Comparison of ENCODE assay signal across 1 cellular context in the genomic region with DNA sequence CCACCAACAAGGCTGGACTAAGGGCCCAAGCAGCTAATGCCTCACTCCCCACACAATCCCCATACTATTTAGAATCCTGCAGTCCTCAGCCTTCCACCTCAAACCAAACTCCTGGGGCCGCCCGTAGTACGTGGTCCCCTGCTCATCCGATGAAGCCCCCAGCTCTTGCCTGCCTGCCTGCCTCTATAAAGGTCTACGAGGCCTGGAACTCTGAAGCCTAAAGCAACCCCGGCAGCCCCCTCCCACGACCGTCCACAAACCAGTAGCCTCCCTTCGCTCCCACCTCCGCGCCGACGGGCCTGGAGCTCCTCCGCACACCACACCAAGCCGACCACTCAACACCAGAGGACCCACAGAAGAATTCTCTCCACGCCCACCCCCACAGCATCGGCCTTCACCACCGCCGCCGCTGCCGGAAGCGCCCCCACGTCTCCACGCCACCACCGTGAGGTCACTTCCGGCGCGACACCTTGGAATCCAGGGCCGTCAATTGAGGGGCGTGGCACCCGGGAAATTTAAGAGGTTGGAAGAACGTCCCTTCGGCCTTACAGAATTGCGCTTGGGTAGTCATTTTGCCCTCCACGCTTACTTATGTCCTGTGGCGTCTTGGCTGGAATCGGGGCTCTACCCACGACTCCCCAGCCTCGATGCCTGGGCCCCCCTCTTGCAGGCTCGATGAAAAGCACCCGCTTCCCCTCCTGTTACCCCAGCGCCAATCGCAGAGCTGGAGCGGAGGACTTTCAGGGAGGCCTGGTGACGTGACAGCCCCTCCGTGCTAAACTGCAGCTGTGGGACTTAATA.
A peak's percentile ranks its signal among the peaks of the same experiment; 100 is the strongest.
TF ChIP-seq lines count a peak whose summit lies in the region.

A gene with protein sequence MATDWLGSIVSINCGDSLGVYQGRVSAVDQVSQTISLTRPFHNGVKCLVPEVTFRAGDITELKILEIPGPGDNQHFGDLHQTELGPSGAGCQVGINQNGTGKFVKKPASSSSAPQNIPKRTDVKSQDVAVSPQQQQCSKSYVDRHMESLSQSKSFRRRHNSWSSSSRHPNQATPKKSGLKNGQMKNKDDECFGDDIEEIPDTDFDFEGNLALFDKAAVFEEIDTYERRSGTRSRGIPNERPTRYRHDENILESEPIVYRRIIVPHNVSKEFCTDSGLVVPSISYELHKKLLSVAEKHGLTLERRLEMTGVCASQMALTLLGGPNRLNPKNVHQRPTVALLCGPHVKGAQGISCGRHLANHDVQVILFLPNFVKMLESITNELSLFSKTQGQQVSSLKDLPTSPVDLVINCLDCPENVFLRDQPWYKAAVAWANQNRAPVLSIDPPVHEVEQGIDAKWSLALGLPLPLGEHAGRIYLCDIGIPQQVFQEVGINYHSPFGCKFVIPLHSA (minus strand): TSS at position 428 of the 801 bp plus-strand sequence. CDS start 20,900 bp downstream, outside the sequence.

TF ChIP-seq in HepG2, 621 proteins besides CTCF, POLR2A, EP300 and RAD21 (continued from another document and continues in another):
- TF ChIP-seq ASH2L (IDR thresholded peaks at IDR 0.05; ENCODE audit: insufficient read length, low read depth, low read length): peak; percentile 95
- no peak for TF ChIP-seq MAFG (CRISPR knock-in tag; IDR thresholded peaks at IDR 0.05)
- no peak for TF ChIP-seq HOXA7 (CRISPR knock-in tag; IDR thresholded peaks at IDR 0.05)
- TF ChIP-seq ZNF33B (CRISPR knock-in tag; IDR thresholded peaks at IDR 0.05): 0 out of 2 replicates have a peak, but pooled peaks have one; percentile 69
- TF ChIP-seq, protein P1, sequence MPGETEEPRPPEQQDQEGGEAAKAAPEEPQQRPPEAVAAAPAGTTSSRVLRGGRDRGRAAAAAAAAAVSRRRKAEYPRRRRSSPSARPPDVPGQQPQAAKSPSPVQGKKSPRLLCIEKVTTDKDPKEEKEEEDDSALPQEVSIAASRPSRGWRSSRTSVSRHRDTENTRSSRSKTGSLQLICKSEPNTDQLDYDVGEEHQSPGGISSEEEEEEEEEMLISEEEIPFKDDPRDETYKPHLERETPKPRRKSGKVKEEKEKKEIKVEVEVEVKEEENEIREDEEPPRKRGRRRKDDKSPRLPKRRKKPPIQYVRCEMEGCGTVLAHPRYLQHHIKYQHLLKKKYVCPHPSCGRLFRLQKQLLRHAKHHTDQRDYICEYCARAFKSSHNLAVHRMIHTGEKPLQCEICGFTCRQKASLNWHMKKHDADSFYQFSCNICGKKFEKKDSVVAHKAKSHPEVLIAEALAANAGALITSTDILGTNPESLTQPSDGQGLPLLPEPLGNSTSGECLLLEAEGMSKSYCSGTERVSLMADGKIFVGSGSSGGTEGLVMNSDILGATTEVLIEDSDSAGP (CRISPR knock-in tag; IDR thresholded peaks at IDR 0.05; ENCODE audit: borderline replicate concordance): peak; percentile 90
- TF ChIP-seq NFYC (CRISPR knock-in tag; IDR thresholded peaks at IDR 0.05): peak; percentile 41
- TF ChIP-seq ZMYM4 (CRISPR knock-in tag; IDR thresholded peaks at IDR 0.05): peak; percentile 71
- TF ChIP-seq ARNTL (CRISPR knock-in tag; IDR thresholded peaks at IDR 0.05): peak; percentile 24; the same call in 1 of the 2 replicates
- TF ChIP-seq, protein P2, sequence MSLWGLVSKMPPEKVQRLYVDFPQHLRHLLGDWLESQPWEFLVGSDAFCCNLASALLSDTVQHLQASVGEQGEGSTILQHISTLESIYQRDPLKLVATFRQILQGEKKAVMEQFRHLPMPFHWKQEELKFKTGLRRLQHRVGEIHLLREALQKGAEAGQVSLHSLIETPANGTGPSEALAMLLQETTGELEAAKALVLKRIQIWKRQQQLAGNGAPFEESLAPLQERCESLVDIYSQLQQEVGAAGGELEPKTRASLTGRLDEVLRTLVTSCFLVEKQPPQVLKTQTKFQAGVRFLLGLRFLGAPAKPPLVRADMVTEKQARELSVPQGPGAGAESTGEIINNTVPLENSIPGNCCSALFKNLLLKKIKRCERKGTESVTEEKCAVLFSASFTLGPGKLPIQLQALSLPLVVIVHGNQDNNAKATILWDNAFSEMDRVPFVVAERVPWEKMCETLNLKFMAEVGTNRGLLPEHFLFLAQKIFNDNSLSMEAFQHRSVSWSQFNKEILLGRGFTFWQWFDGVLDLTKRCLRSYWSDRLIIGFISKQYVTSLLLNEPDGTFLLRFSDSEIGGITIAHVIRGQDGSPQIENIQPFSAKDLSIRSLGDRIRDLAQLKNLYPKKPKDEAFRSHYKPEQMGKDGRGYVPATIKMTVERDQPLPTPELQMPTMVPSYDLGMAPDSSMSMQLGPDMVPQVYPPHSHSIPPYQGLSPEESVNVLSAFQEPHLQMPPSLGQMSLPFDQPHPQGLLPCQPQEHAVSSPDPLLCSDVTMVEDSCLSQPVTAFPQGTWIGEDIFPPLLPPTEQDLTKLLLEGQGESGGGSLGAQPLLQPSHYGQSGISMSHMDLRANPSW (CRISPR knock-in tag; IDR thresholded peaks at IDR 0.05; ENCODE audit: borderline replicate concordance): no peak
- peak; percentile 49 for TF ChIP-seq HNRNPLL (IDR thresholded peaks at IDR 0.05; ENCODE audit: low read depth, low read length, poor library complexity, severe bottlenecking)
- 0 out of 2 replicates have a peak, but pooled peaks have one; percentile 42 for TF ChIP-seq MAZ (IDR thresholded peaks at IDR 0.05; ENCODE audit: borderline replicate concordance, low read depth, low read length)
- TF ChIP-seq MAZ (CRISPR knock-in tag; IDR thresholded peaks at IDR 0.05; ENCODE audit: low read depth): peak; percentile 69; the same call in 1 of the 2 replicates
- TF ChIP-seq ZNF101 (CRISPR knock-in tag; IDR thresholded peaks at IDR 0.05; ENCODE audit: borderline replicate concordance, low read depth): no peak
- peak; percentile 53; the same call in 1 of the 2 replicates for TF ChIP-seq ELF3 (CRISPR knock-in tag; IDR thresholded peaks at IDR 0.05)
- 0 out of 2 replicates have a peak, but pooled peaks have one; percentile 13 for TF ChIP-seq MIER2 (CRISPR knock-in tag; IDR thresholded peaks at IDR 0.05)
- 0 out of 2 replicates have a peak, but pooled peaks have one; percentile 37 for TF ChIP-seq ZNF776 (CRISPR knock-in tag; IDR thresholded peaks at IDR 0.05)
- TF ChIP-seq, protein P3, sequence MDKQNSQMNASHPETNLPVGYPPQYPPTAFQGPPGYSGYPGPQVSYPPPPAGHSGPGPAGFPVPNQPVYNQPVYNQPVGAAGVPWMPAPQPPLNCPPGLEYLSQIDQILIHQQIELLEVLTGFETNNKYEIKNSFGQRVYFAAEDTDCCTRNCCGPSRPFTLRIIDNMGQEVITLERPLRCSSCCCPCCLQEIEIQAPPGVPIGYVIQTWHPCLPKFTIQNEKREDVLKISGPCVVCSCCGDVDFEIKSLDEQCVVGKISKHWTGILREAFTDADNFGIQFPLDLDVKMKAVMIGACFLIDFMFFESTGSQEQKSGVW (CRISPR knock-in tag; IDR thresholded peaks at IDR 0.05; ENCODE audit: borderline replicate concordance): no peak
- TF ChIP-seq, protein P4, sequence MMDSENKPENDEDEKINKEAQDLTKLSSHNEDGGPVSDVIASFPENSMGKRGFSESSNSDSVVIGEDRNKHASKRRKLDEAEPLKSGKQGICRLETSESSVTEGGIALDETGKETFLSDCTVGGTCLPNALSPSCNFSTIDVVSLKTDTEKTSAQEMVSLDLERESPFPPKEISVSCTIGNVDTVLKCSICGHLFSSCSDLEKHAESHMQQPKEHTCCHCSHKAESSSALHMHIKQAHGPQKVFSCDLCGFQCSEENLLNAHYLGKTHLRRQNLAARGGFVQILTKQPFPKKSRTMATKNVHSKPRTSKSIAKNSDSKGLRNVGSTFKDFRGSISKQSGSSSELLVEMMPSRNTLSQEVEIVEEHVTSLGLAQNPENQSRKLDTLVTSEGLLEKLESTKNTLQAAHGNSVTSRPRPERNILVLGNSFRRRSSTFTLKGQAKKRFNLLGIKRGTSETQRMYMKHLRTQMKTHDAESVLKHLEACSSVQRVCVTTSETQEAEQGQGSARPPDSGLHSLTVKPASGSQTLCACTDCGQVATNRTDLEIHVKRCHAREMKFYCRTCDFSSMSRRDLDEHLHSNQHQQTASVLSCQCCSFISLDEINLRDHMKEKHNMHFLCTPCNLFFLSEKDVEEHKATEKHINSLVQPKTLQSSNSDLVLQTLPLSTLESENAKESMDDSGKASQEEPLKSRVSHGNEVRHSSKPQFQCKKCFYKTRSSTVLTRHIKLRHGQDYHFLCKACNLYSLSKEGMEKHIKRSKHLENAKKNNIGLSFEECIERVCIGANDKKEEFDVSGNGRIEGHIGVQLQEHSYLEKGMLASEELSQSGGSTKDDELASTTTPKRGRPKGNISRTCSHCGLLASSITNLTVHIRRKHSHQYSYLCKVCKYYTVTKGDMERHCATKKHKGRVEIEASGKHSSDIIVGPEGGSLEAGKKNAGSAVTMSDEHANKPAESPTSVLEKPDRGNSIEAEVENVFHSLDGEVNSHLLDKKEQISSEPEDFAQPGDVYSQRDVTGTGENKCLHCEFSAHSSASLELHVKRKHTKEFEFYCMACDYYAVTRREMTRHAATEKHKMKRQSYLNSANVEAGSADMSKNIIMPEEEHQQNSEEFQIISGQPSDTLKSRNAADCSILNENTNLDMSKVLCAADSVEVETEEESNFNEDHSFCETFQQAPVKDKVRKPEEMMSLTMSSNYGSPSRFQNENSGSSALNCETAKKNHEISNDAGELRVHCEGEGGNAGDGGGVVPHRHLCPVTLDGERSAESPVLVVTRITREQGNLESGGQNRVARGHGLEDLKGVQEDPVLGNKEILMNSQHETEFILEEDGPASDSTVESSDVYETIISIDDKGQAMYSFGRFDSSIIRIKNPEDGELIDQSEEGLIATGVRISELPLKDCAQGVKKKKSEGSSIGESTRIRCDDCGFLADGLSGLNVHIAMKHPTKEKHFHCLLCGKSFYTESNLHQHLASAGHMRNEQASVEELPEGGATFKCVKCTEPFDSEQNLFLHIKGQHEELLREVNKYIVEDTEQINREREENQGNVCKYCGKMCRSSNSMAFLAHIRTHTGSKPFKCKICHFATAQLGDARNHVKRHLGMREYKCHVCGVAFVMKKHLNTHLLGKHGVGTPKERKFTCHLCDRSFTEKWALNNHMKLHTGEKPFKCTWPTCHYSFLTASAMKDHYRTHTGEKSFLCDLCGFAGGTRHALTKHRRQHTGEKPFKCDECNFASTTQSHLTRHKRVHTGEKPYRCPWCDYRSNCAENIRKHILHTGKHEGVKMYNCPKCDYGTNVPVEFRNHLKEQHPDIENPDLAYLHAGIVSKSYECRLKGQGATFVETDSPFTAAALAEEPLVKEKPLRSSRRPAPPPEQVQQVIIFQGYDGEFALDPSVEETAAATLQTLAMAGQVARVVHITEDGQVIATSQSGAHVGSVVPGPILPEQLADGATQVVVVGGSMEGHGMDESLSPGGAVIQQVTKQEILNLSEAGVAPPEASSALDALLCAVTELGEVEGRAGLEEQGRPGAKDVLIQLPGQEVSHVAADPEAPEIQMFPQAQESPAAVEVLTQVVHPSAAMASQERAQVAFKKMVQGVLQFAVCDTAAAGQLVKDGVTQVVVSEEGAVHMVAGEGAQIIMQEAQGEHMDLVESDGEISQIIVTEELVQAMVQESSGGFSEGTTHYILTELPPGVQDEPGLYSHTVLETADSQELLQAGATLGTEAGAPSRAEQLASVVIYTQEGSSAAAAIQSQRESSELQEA (CRISPR knock-in tag; IDR thresholded peaks at IDR 0.05; ENCODE audit: not compliant biosample characterization): peak; percentile 91
- TF ChIP-seq HMG20B (CRISPR knock-in tag; conservative IDR thresholded peaks at IDR 0.05): no peak
- no peak for TF ChIP-seq ZNF460 (CRISPR knock-in tag; IDR thresholded peaks at IDR 0.05; ENCODE audit: borderline replicate concordance)
- TF ChIP-seq, protein P5, sequence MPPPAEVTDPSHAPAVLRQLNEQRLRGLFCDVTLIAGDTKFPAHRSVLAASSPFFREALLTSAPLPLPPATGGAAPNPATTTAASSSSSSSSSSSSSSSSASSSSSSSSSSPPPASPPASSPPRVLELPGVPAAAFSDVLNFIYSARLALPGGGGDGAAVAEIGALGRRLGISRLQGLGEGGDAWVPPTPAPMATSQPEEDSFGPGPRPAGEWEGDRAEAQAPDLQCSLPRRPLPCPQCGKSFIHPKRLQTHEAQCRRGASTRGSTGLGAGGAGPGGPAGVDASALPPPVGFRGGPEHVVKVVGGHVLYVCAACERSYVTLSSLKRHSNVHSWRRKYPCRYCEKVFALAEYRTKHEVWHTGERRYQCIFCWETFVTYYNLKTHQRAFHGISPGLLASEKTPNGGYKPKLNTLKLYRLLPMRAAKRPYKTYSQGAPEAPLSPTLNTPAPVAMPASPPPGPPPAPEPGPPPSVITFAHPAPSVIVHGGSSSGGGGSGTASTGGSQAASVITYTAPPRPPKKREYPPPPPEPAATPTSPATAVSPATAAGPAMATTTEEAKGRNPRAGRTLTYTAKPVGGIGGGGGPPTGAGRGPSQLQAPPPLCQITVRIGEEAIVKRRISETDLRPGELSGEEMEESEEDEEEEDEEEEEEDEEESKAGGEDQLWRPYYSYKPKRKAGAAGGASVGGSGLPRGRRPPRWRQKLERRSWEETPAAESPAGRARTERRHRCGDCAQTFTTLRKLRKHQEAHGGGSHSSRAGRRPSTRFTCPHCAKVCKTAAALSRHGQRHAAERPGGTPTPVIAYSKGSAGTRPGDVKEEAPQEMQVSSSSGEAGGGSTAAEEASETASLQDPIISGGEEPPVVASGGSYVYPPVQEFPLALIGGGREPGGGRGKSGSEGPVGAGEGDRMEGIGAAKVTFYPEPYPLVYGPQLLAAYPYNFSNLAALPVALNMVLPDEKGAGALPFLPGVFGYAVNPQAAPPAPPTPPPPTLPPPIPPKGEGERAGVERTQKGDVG (CRISPR knock-in tag; IDR thresholded peaks at IDR 0.05; ENCODE audit: borderline replicate concordance): no peak
- TF ChIP-seq ELF1 (CRISPR knock-in tag; IDR thresholded peaks at IDR 0.05): peak; percentile 85
- no peak for TF ChIP-seq ZNF30 (CRISPR knock-in tag; IDR thresholded peaks at IDR 0.05)
- TF ChIP-seq KMT2A (CRISPR knock-in tag; IDR thresholded peaks at IDR 0.05): peak; percentile 87
- TF ChIP-seq GABPB1 (CRISPR knock-in tag; IDR thresholded peaks at IDR 0.05): peak; percentile 100
- no peak for TF ChIP-seq GPN1 (CRISPR knock-in tag; IDR thresholded peaks at IDR 0.05; ENCODE audit: borderline replicate concordance)
- TF ChIP-seq, protein P6, sequence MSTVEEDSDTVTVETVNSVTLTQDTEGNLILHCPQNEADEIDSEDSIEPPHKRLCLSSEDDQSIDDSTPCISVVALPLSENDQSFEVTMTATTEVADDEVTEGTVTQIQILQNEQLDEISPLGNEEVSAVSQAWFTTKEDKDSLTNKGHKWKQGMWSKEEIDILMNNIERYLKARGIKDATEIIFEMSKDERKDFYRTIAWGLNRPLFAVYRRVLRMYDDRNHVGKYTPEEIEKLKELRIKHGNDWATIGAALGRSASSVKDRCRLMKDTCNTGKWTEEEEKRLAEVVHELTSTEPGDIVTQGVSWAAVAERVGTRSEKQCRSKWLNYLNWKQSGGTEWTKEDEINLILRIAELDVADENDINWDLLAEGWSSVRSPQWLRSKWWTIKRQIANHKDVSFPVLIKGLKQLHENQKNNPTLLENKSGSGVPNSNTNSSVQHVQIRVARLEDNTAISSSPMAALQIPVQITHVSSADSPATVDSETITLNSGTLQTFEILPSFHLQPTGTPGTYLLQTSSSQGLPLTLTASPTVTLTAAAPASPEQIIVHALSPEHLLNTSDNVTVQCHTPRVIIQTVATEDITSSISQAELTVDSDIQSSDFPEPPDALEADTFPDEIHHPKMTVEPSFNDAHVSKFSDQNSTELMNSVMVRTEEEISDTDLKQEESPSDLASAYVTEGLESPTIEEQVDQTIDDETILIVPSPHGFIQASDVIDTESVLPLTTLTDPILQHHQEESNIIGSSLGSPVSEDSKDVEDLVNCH (CRISPR knock-in tag; IDR thresholded peaks at IDR 0.05): no peak
- peak; percentile 58; the same call in 1 of the 2 replicates for TF ChIP-seq SMAD3 (CRISPR knock-in tag; IDR thresholded peaks at IDR 0.05)
